9 cellular contexts compared by ENCODE assay signal in the genomic region with DNA sequence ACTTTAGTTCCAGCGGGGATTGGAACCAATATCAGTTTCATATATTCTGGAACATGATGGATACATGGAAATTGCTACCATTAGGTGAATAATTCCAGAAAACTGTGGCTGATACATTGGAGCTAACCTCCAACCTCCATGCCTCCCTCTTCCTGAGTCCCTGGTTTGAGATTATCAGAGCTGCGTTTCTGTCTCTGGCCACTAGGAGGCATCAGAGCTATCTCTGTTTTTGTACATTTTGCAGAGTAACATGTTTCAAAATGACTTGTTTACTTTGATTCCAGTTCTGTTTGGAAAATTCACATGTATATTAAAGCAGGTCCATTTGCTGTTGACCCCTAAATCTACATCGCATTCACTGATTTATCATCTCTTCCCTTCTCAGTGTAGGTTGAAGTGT. TPM values are rescaled to one million over a fixed set of nuclear protein-coding genes. Genes with fewer than 3 reads are reported as not detected.
DNase-seq lines count a peak whose midpoint lies in the region; ATAC-seq, FAIRE-seq and TF ChIP-seq lines count a peak whose summit lies in the region.
"Had no signal": no experiment of that assay in that cellular context is flagged by ENCODE, and none has a peak within 500 bp of the region (broad histone marks: within the 10 kb centered on the region; RNA-seq: fewer than 3 reads in every experiment).

No MANE protein-coding gene starts in this region.

- H3K27me3 Mint-ChIP-seq in brain (no peaks in the 10 kb centered on the region), type B pancreatic cell (no peaks in the 10 kb centered on the region)

- no peak overlapping the region for H3K4me3 ChIP-seq in Peyer's patch
- H3K4me3 ChIP-seq in right lobe of liver = no peak overlapping the region

- WGBS in right lobe of liver (ENCODE audit: insufficient coverage, low coverage, low lambda C conversion rate, missing lambda C conversion rate) = 34% methylated on average over 3 of the region's 3 CpGs

- no peak overlapping the region for H3K4me3 Mint-ChIP-seq in brain
- no peak overlapping the region for H3K4me3 Mint-ChIP-seq in type B pancreatic cell

- H3K27ac ChIP-seq in Peyer's patch = no peak overlapping the region
- H3K27ac ChIP-seq in right lobe of liver = no peak overlapping the region

- H3K4me1 ChIP-seq in Peyer's patch (no peaks in the 10 kb centered on the region), right lobe of liver (no peaks in the 10 kb centered on the region)

- peak; percentile 1 for DNase-seq in DMS114 treated with DMSO at 0.1 percent for 48 hours (lab: John Stamatoyannopoulos, UW; ENCODE audit: unreplicated experiment)
- DNase-seq in GM20000 (ENCODE audit: low spot score) = peak; percentile 36
- peak in 1 of 3 donors; percentile 61 for DNase-seq in Peyer's patch
- DNase-seq in right lobe of liver = no peak
- no peak for DNase-seq in type B pancreatic cell (ENCODE audit: extremely low spot score, unreplicated experiment)
- DNase-seq in H54 (ENCODE audit: insufficient read length, low spot score) = no peak
- DNase-seq in DMS153 treated with DMSO at 0.1 percent for 48 hours (lab: John Stamatoyannopoulos, UW; ENCODE audit: unreplicated experiment) = no peak

- peak; percentile 44 for TF ChIP-seq CTCF in GM20000 (IDR thresholded peaks at IDR 0.05; ENCODE audit: extremely low read depth, missing control alignments)
- TF ChIP-seq CTCF in Peyer's patch (IDR thresholded peaks at IDR 0.05) = peak; percentile 15 to 58 (median 42)
- TF ChIP-seq CTCF in brain (conservative IDR thresholded peaks at IDR 0.05) = peak; percentile 48 to 68
- peak; percentile 50 to 74 (median 72) for TF ChIP-seq CTCF in right lobe of liver (IDR thresholded peaks at IDR 0.05)
- peak; percentile 74 for TF ChIP-seq CTCF in type B pancreatic cell (conservative IDR thresholded peaks at IDR 0.05)

- no peaks in the 10 kb centered on the region for H3K36me3 Mint-ChIP-seq in brain
- H3K36me3 Mint-ChIP-seq in type B pancreatic cell = no peaks in the 10 kb centered on the region

- no peak for FAIRE-seq in H54 (lab: Jason Lieb, UNC)

- no peaks in the 10 kb centered on the region for H3K36me3 ChIP-seq in Peyer's patch
- H3K36me3 ChIP-seq in right lobe of liver = no peaks in the 10 kb centered on the region

- intact Hi-C loops in right lobe of liver (cut with DNase I) = no loop called here

- H3K27ac Mint-ChIP-seq in brain (no peak overlapping the region), type B pancreatic cell (peak overlapping the region; percentile 68)

- H3K4me1 Mint-ChIP-seq in brain (no peaks in the 10 kb centered on the region), type B pancreatic cell (ENCODE audit: unreplicated experiment) (no peaks in the 10 kb centered on the region)

- TF ChIP-seq POLR2A in Peyer's patch (IDR thresholded peaks at IDR 0.05) = no peak
- no peak for TF ChIP-seq POLR2A in right lobe of liver (IDR thresholded peaks at IDR 0.05)
- TF ChIP-seq POLR2A in H54 (IDR thresholded peaks at IDR 0.05; ENCODE audit: low read depth, low read length) = no peak

- no peaks in the 10 kb centered on the region for H3K9me3 Mint-ChIP-seq in brain
- no peaks in the 10 kb centered on the region for H3K9me3 Mint-ChIP-seq in type B pancreatic cell

- no peaks in the 10 kb centered on the region for H3K27me3 ChIP-seq in Peyer's patch
- no peaks in the 10 kb centered on the region for H3K27me3 ChIP-seq in right lobe of liver

- no peaks in the 10 kb centered on the region for H3K9me3 ChIP-seq in Peyer's patch
- no peaks in the 10 kb centered on the region for H3K9me3 ChIP-seq in right lobe of liver

- ATAC-seq in right lobe of liver = peak; percentile 51 to 58 (median 52)

RNA-seq across cellular contexts. Expression of a gene that starts 2.4 kb away (rescaled TPM):
- total RNA-seq in Peyer's patch (1 to 10 TPM in 3 of 4 donors, not detected in 1; 2.5 to 5.9 (median 3.0) TPM), right lobe of liver (under 1 TPM; 0.25 to 0.64 (median 0.41) TPM), type B pancreatic cell (ENCODE audit: low replicate concordance) (0.63 and 0.86 TPM in 2 replicates)
- polyA plus RNA-seq in brain (ENCODE audit: insufficient read depth, low read depth, low replicate concordance) = not detected
- total RNA-seq: T-helper 1 cell treated with Interleukin-12 subunit alpha and Interleukin-12 subunit beta and Interleukin-4 antibody, amounts not matched to agents 30 ng/mL and 1 ng/mL, for 36 hours had no signal

Comparison
In these comparisons a context has a peak if more than half of its experiments do, and no peak if none do; other contexts are left out.
1. DNase-seq: peak in DMS114 treated with DMSO at 0.1 percent for 48 hours (single experiment) and GM20000 (single experiment); none in right lobe of liver (0 of 3), type B pancreatic cell (single experiment), H54 (single experiment) and DMS153 treated with DMSO at 0.1 percent for 48 hours (single experiment).
2. Peak in every context shown above with its lines, with median percentiles within 50 percentile points of each other: CTCF ChIP-seq.